13 cellular contexts compared by ENCODE assay signal in genomic region chr4:112290341-112290740, GRCh38. TPM values are rescaled to one million over a fixed set of nuclear protein-coding genes. Genes with fewer than 3 reads are reported as not detected.
DNase-seq lines count a peak whose midpoint lies in the region; ATAC-seq lines count a peak whose summit lies in the region.
"Had no signal": no experiment of that assay in that cellular context is flagged by ENCODE, and none has a peak within 500 bp of the region (broad histone marks: within the 10 kb centered on the region; RNA-seq: fewer than 3 reads in every experiment).

No MANE protein-coding gene starts in this region.

- ATAC-seq in HG02642 (IDR thresholded peaks at IDR 0.05; ENCODE audit: poor library complexity, unreplicated experiment) (peak; percentile 27), T-helper 17 cell (no peak), HG02571 (IDR thresholded peaks at IDR 0.05; ENCODE audit: unreplicated experiment) (no peak), GM19023 (IDR thresholded peaks at IDR 0.05; ENCODE audit: unreplicated experiment) (no peak), GM21737 (IDR thresholded peaks at IDR 0.05; ENCODE audit: unreplicated experiment) (no peak)

- peaks cover 40% of the 10 kb centered on the region for H3K4me1 Mint-ChIP-seq in T-helper 17 cell
- H3K4me1 Mint-ChIP-seq in stimulated activated naive CD8-positive, alpha-beta T cell treated with anti-CD3 and anti-CD28 coated beads, Interleukin-15, Interleukin-2, amounts not matched to agents 100 ng/mL and 50 ng/mL, for 24 hours (ENCODE audit: low read depth), result peaks cover 48% of the 10 kb centered on the region

- H3K27me3 Mint-ChIP-seq in T-helper 17 cell, result no peaks in the 10 kb centered on the region
- H3K27me3 Mint-ChIP-seq in stimulated activated naive CD8-positive, alpha-beta T cell treated with anti-CD3 and anti-CD28 coated beads, Interleukin-15, Interleukin-2, amounts not matched to agents 100 ng/mL and 50 ng/mL, for 24 hours, result no peaks in the 10 kb centered on the region

- H3K9me3 ChIP-seq in T-helper 17 cell (ENCODE audit: control insufficient read depth, low read length, poor library complexity, severe bottlenecking), result no peaks in the 10 kb centered on the region
- H3K9me3 ChIP-seq: esophagus muscularis mucosa, uterus had no signal

- H3K9me3 Mint-ChIP-seq in stimulated activated naive CD8-positive, alpha-beta T cell treated with anti-CD3 and anti-CD28 coated beads, Interleukin-15, Interleukin-2, amounts not matched to agents 100 ng/mL and 50 ng/mL, for 24 hours, result no peaks in the 10 kb centered on the region

- H3K4me3 Mint-ChIP-seq in T-helper 17 cell, result no peak overlapping the region
- H3K4me3 Mint-ChIP-seq in stimulated activated naive CD8-positive, alpha-beta T cell treated with anti-CD3 and anti-CD28 coated beads, Interleukin-15, Interleukin-2, amounts not matched to agents 100 ng/mL and 50 ng/mL, for 24 hours, result no peak overlapping the region

- no peaks in the 10 kb centered on the region for H3K36me3 Mint-ChIP-seq in T-helper 17 cell (ENCODE audit: low read depth)
- no peaks in the 10 kb centered on the region for H3K36me3 Mint-ChIP-seq in stimulated activated naive CD8-positive, alpha-beta T cell treated with anti-CD3 and anti-CD28 coated beads, Interleukin-15, Interleukin-2, amounts not matched to agents 100 ng/mL and 50 ng/mL, for 24 hours (ENCODE audit: low read depth)

- peak overlapping the region; percentile 99 for H3K27ac Mint-ChIP-seq in T-helper 17 cell
- H3K27ac Mint-ChIP-seq in stimulated activated naive CD8-positive, alpha-beta T cell treated with anti-CD3 and anti-CD28 coated beads, Interleukin-15, Interleukin-2, amounts not matched to agents 100 ng/mL and 50 ng/mL, for 24 hours, result peak overlapping the region; percentile 86

- DNase-seq in stimulated activated CD4-positive, alpha-beta T cell treated with anti-CD3 and anti-CD28 coated beads, Interleukin-12 subunit alpha, Interleukin-12 subunit beta, amount 100 ng/mL, for 48 hours (ENCODE audit: low read depth in 2 of 3, low spot score in 1 of 3), result peak in 2 of 3 donors; percentile 39 to 46
- no peak for DNase-seq in stimulated activated CD4-positive, alpha-beta T cell treated with anti-CD3 and anti-CD28 coated beads, Interleukin-4, amount 100 ng/mL, for 4 hours
- DNase-seq in T-helper 17 cell, result no peak
- DNase-seq: DMS 273 treated with DMSO at 0.1 percent for 48 hours, NCI-H1417 treated with DMSO at 0.1 percent for 48 hours, posterior cingulate gyrus, uterus had no signal

RNA-seq across cellular contexts. Expression of gene TIFA, which starts 4.6 kb away (rescaled TPM):
- 10 to 100 TPM; 38.4 to 98.7 TPM for total RNA-seq in T-helper 17 cell

RNA-seq across cellular contexts. Expression of gene ALPK1, which starts 6.8 kb away (rescaled TPM):
- 10 to 100 TPM in 1 of 2 donors, 1 to 10 TPM in 1; 7.1 to 18.2 TPM for total RNA-seq in T-helper 17 cell

RNA-seq across cellular contexts. Expression of gene AP1AR, which starts 58.8 kb away (rescaled TPM):
- total RNA-seq in T-helper 17 cell, result 10 to 100 TPM; 10.4 to 15.2 TPM

Comparison
In these comparisons a context has a peak if more than half of its experiments do, and no peak if none do; other contexts are left out.
1. DNase-seq: peak in stimulated activated CD4-positive, alpha-beta T cell treated with anti-CD3 and anti-CD28 coated beads, Interleukin-12 subunit alpha, Interleukin-12 subunit beta, amount 100 ng/mL, for 48 hours (2 of 3); none in stimulated activated CD4-positive, alpha-beta T cell treated with anti-CD3 and anti-CD28 coated beads, Interleukin-4, amount 100 ng/mL, for 4 hours (0 of 2) and T-helper 17 cell (0 of 3).